ENCODE assay signal across 8 cellular contexts in genomic region chr6:108565893-108566292, GRCh38. TPM values are rescaled to one million over a fixed set of nuclear protein-coding genes. Genes with fewer than 3 reads are reported as not detected.
A peak's percentile ranks its signal among the peaks of the same experiment; 100 is the strongest.
DNase-seq lines count a peak whose midpoint lies in the region; ATAC-seq and TF ChIP-seq lines count a peak whose summit lies in the region.

No MANE protein-coding gene starts in this region.

- no peaks in the 10 kb centered on the region for H3K9me3 ChIP-seq in skeletal muscle satellite cell (replicated peaks; ENCODE audit: low read length)

- peak overlapping the region; percentile 75 for H3K9ac ChIP-seq in skeletal muscle satellite cell (ENCODE audit: low read depth, low read length)

- H3K4me1 Mint-ChIP-seq in T-cell, result peaks cover 70 to 74% (median 73%) of the 10 kb centered on the region in 3 donors

- ATAC-seq in HG02571 (IDR thresholded peaks at IDR 0.05; ENCODE audit: unreplicated experiment) (peak; percentile 43), T-cell (replicated peaks in 1 of 4) (peak in 1 of 4 experiments; percentile 13), HG02938 (IDR thresholded peaks at IDR 0.05; ENCODE audit: unreplicated experiment) (no peak)

- H3K27me3 ChIP-seq in BJ (ENCODE audit: control insufficient read depth, insufficient read depth, low read length), result no peaks in the 10 kb centered on the region
- H3K27me3 ChIP-seq in skeletal muscle satellite cell (ENCODE audit: control insufficient read depth, insufficient read depth, low read length), result no peaks in the 10 kb centered on the region

- H3K27ac Mint-ChIP-seq in T-cell, result peak overlapping the region; percentile 53 to 72

- peaks cover 33% of the 10 kb centered on the region for H3K4me1 ChIP-seq in skeletal muscle satellite cell (ENCODE audit: control insufficient read depth, insufficient read depth, low read length)

- POLR2A ChIA-PET in BJ (lab: Charles Lee) (interaction anchor here (0.5 kb wide), 1 partner anchor 279 kb away, joined by 11 read pairs; no protein-coding TSS in a partner anchor), T-cell (lab: Charles Lee) (interaction anchor here (0.7 to 1.0 kb wide), 2 partner anchors 9 to 14 kb away, joined by 3 to 4 read pairs; no protein-coding TSS in a partner anchor)

- CTCF ChIA-PET in BJ (lab: Yijun Ruan, JAX) (no interaction called here), T-cell (lab: Charles Lee) (interaction anchor here in 1 of 2 donors (1.0 to 1.5 kb wide), 2 partner anchors 9 to 506 kb away, joined by 3 to 5 read pairs; no protein-coding TSS in a partner anchor)

- H3K36me3 ChIP-seq in BJ (ENCODE audit: control insufficient read depth, insufficient read depth, low read length), result peaks cover 5% of the 10 kb centered on the region
- peaks cover 48% of the 10 kb centered on the region for H3K36me3 ChIP-seq in skeletal muscle satellite cell (ENCODE audit: insufficient read depth, low read length)

- H3K4me2 ChIP-seq in skeletal muscle satellite cell (ENCODE audit: low read length), result peak overlapping the region; percentile 89

- H3K36me3 Mint-ChIP-seq in T-cell, result peaks cover 39% of the 10 kb centered on the region

- peak overlapping the region; percentile 10 to 44 (median 42) for H3K4me3 Mint-ChIP-seq in T-cell

- peak; percentile 36 for TF ChIP-seq CTCF in BJ (IDR thresholded peaks at IDR 0.05; ENCODE audit: insufficient read depth, low read depth, low read length)

- H3K9me3 Mint-ChIP-seq in T-cell, result no peaks in the 10 kb centered on the region

- H3K4me3 ChIP-seq in BJ (ENCODE audit: low read depth, low read length) (no peak overlapping the region), skeletal muscle satellite cell (ENCODE audit: low read length) (peak overlapping the region; percentile 95)

- H3K27me3 Mint-ChIP-seq in T-cell, result no peaks in the 10 kb centered on the region

- DNase-seq in BJ (ENCODE audit: low read depth), result no peak
- DNase-seq in T-cell, result peak in 1 of 34 experiments; percentile 12
- peak; percentile 59 for DNase-seq in globus pallidus (ENCODE audit: low spot score)
- no peak for DNase-seq in activated CD4-positive, alpha-beta T cell treated with anti-CD3 and anti-CD28 coated beads for 4 hours
- no peak for DNase-seq in ecto neural progenitor cell (ENCODE audit: low spot score)

RNA-seq across cellular contexts. Expression of gene FOXO3, which starts 5.2 kb away (rescaled TPM):
- polyA plus RNA-seq in BJ (2011; rRNA removed), result 20.3 and 25.4 TPM in 2 replicates
- polyA minus RNA-seq in BJ (2011; rRNA and poly(A)+ RNA removed), result 71.0 and 111 TPM in 2 replicates
- 10 to 100 TPM; 21.5 to 26.2 (median 22.2) TPM for total RNA-seq in T-cell
- total RNA-seq in skeletal muscle satellite cell (2012; rRNA removed), result 33.0 and 40.2 TPM in 2 replicates
